In genomic region chr11:65013130-65013691, GRCh38 we compare ENCODE assay signal across 8 cellular contexts. TPM values are rescaled to one million over a fixed set of nuclear protein-coding genes. Genes with fewer than 3 reads are reported as not detected.
DNase-seq lines count a peak whose midpoint lies in the region; ATAC-seq and TF ChIP-seq lines count a peak whose summit lies in the region.

No MANE protein-coding gene starts in this region.

- no peaks in the 10 kb centered on the region for H3K27me3 ChIP-seq in hepatocyte
- H3K27me3 ChIP-seq in gastrocnemius medialis, result no peaks in the 10 kb centered on the region

- H4K20me1 ChIP-seq in hepatocyte (ENCODE audit: insufficient read depth, poor library complexity, severe bottlenecking), result no peaks in the 10 kb centered on the region

- H3K9me2 ChIP-seq in hepatocyte (replicated peaks; ENCODE audit: insufficient read depth), result no peaks in the 10 kb centered on the region

- H3K79me2 ChIP-seq in hepatocyte, result peaks cover 20% of the 10 kb centered on the region

- intact Hi-C loops in gastrocnemius medialis (cut with DNase I; ENCODE audit: low total_unique reads), result loop anchor here (1.0 to 5.0 kb wide), 5 partner anchors 71 to 904 kb away; partner anchors contain the start of genes ATG2A, C11orf68, CAPN1 and CDCA5

- peak overlapping the region; percentile 91 for H3K4me2 ChIP-seq in hepatocyte

- H3K9me3 ChIP-seq in hepatocyte (ENCODE audit: low read depth), result no peaks in the 10 kb centered on the region
- no peaks in the 10 kb centered on the region for H3K9me3 ChIP-seq in gastrocnemius medialis

- WGBS in hepatocyte (ENCODE audit: low lambda C conversion rate, missing lambda C conversion rate), result 22% methylated on average over 14 of the region's 14 CpGs

- H3K4me3 ChIP-seq in hepatocyte (no peak overlapping the region), gastrocnemius medialis (peak overlapping the region; percentile 78 to 99 (median 87))

- TF ChIP-seq POLR2A in gastrocnemius medialis (IDR thresholded peaks at IDR 0.05), result no peak

- peak overlapping the region; percentile 98 for H3K27ac ChIP-seq in hepatocyte
- H3K27ac ChIP-seq in gastrocnemius medialis, result peak overlapping the region; percentile 95 to 100 (median 97)

- no peak for ATAC-seq in gastrocnemius medialis

- peaks cover 6% of the 10 kb centered on the region for H3K4me1 ChIP-seq in hepatocyte (ENCODE audit: insufficient read depth)
- H3K4me1 ChIP-seq in gastrocnemius medialis, result peaks cover 14 to 18% of the 10 kb centered on the region in 2 donors

- TF ChIP-seq CTCF in GM12873 (IDR thresholded peaks at IDR 0.05; ENCODE audit: insufficient read depth, low read depth, low read length, missing control alignments), result peak; percentile 71
- TF ChIP-seq CTCF in hepatocyte (IDR thresholded peaks at IDR 0.05; ENCODE audit: poor library complexity), result peak; percentile 71
- peak in 1 of 5 experiments; percentile 73 for TF ChIP-seq CTCF in gastrocnemius medialis (IDR thresholded peaks at IDR 0.05 in 4 of 5, conservative IDR thresholded peaks at IDR 0.05 in 1 of 5)

- H2AFZ ChIP-seq in hepatocyte, result peak overlapping the region; percentile 91

- H3K36me3 ChIP-seq in hepatocyte (replicated peaks; ENCODE audit: insufficient read depth, low read depth) (no peaks in the 10 kb centered on the region), gastrocnemius medialis (peaks cover 0 to 5% of the 10 kb centered on the region in 2 donors)

- DNase-seq in HK-2 (ENCODE audit: unreplicated experiment), result peak; percentile 84
- DNase-seq in SKM-1 treated with dmso at 0.1 percent for 144 hours (lab: John Stamatoyannopoulos, UW; ENCODE audit: unreplicated experiment), result peak; percentile 93
- peak in 31 of 58 donors; percentile 51 to 90 (median 80) for DNase-seq in anterior cingulate cortex (lab: John Stamatoyannopoulos, UW)
- peak; percentile 95 for DNase-seq in hepatocyte (ENCODE audit: low spot score)
- DNase-seq in gastrocnemius medialis, result peak; percentile 74 to 86
- DNase-seq in NCI-H146 (lab: John Stamatoyannopoulos, UW), result no peak
- no peak for DNase-seq in NCI-H748 (lab: John Stamatoyannopoulos, UW; ENCODE audit: unreplicated experiment)

- in situ Hi-C loops in gastrocnemius medialis (cut with MboI; ENCODE audit: low sequenced_read_pairs in 4 of 4), result no loop called here

RNA-seq across cellular contexts. Expression of gene ARL2, which starts 0.7 kb away (rescaled TPM):
- total RNA-seq in hepatocyte (68.2 and 69.1 TPM in 2 replicates), gastrocnemius medialis (100 to 1,000 TPM; 150 to 268 (median 170) TPM)
- polyA plus RNA-seq in hepatocyte, result 126 and 127 TPM in 2 replicates

RNA-seq across cellular contexts. Expression of gene SNX15, which starts 14.0 kb away (rescaled TPM):
- total RNA-seq in hepatocyte (9.9 and 12.9 TPM in 2 replicates), gastrocnemius medialis (10 to 100 TPM; 16.9 to 33.3 (median 25.9) TPM)
- polyA plus RNA-seq in hepatocyte, result 22.0 and 27.3 TPM in 2 replicates

RNA-seq across cellular contexts. Expression of gene BATF2, which starts 16.4 kb away (rescaled TPM):
- 0.68 and 1.9 TPM in 2 replicates for total RNA-seq in hepatocyte
- polyA plus RNA-seq in hepatocyte, result 2.6 TPM in 1 of 2 replicates, not detected in the other
- 1 to 10 TPM in 3 of 4 donors, under 1 TPM in 1; 0.97 to 3.3 (median 2.3) TPM for total RNA-seq in gastrocnemius medialis

RNA-seq across cellular contexts. Expression of gene SAC3D1, which starts 27.8 kb away (rescaled TPM):
- 10.8 and 12.2 TPM in 2 replicates for total RNA-seq in hepatocyte
- 18.5 and 23.8 TPM in 2 replicates for polyA plus RNA-seq in hepatocyte
- total RNA-seq in gastrocnemius medialis, result 10 to 100 TPM in 3 of 4 donors, 1 to 10 TPM in 1; 9.0 to 27.2 (median 14.4) TPM

RNA-seq across cellular contexts. Expression of gene MAJIN, which starts 41.3 kb away (rescaled TPM):
- total RNA-seq in hepatocyte (not detected in 2 replicates), gastrocnemius medialis (not detected)
- not detected in 2 replicates for polyA plus RNA-seq in hepatocyte

Comparison
In these comparisons a context has a peak if more than half of its experiments do, and no peak if none do; other contexts are left out.
1. DNase-seq: peak in HK-2 (single experiment), SKM-1 treated with dmso at 0.1 percent for 144 hours (single experiment), anterior cingulate cortex (31 of 58), hepatocyte (single experiment) and gastrocnemius medialis (2 of 2); none in NCI-H146 (single experiment) and NCI-H748 (single experiment).